In the genomic region with DNA sequence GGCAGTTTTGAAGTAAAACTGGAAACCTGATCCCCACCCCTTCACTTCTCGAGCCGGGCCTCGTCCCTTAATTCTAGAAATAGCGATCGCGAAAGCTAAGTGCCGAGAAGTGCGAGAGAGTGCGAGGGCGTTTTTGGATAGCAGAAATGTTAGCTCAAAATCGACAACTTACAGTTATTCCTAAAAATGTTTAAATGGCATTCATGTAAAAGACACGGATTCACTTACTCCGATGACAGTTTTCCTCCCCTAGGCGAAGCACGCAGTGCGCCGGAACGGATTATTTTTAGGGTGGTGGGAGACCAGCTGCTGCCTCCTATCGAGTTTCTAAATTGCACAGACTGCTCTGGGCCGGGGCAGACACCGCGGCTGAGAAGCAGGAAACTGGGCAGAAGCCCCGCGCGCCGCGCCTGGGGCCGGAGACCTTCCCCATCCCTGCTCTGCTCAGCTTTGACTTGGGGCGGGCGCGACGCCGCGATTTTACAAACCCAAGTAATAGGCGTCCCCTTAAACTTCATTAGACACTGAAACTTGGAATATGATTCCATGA, we compare ENCODE assay signal across 8 cellular contexts. TPM values are rescaled to one million over a fixed set of nuclear protein-coding genes. Genes with fewer than 3 reads are reported as not detected.
DNase-seq lines count a peak whose midpoint lies in the region; ATAC-seq, FAIRE-seq and TF ChIP-seq lines count a peak whose summit lies in the region.

TSS of gene ABCC9 (minus strand) at position 455 of the 550 bp plus-strand sequence. CDS start 4,752 bp downstream, outside the sequence.

- no peaks in the 10 kb centered on the region for H3K9me1 ChIP-seq in K562 (ENCODE audit: control insufficient read depth, insufficient read depth, low read length)

- CTCF ChIA-PET in A549 (lab: Yijun Ruan, JAX) (interaction anchor here (1.2 kb wide), 1 partner anchor 15 kb away, joined by 4 read pairs; no protein-coding TSS in a partner anchor), K562 (lab: Yijun Ruan, JAX; ENCODE audit: low intra/inter-chr PET ratio) (interaction anchor here (0.5 kb wide), 1 partner anchor 477 kb away, joined by 3 read pairs; no protein-coding TSS in a partner anchor)

- H2BK5ac ChIP-seq in H9 (ENCODE audit: insufficient read length, low read length), result no peak within 1 kb of the TSS

- no peak for DNase-seq in A549 (ENCODE audit: low read depth in 1 of 2, low spot score in 1 of 2)
- DNase-seq in H9, result peak; percentile 69
- peak in 3 of 4 experiments; percentile 4 to 23 (median 11) for DNase-seq in K562 (ENCODE audit: extremely low read depth in 1 of 4, low spot score in 3 of 4)

- H3K4me2 ChIP-seq in A549 (peak within 1 kb of the TSS; percentile 73), H9 (ENCODE audit: insufficient read depth, insufficient read length, low read length) (peak within 1 kb of the TSS; percentile 95), K562 (ENCODE audit: insufficient read depth, low read length) (peak within 1 kb of the TSS; percentile 53), skeletal muscle satellite cell (ENCODE audit: low read length) (peak within 1 kb of the TSS; percentile 96)

- H3K36me3 Mint-ChIP-seq in H9 (ENCODE audit: insufficient read depth in 1 of 3, low read depth in 3 of 3), result no peaks in the 10 kb centered on the region

- H4K91ac ChIP-seq in H9 (ENCODE audit: insufficient read length, low read depth, low read length), result no peak within 1 kb of the TSS

- H3K4me1 ChIP-seq in A549 (no peaks in the 10 kb centered on the region), H9 (ENCODE audit: insufficient read depth, low read length) (no peaks in the 10 kb centered on the region), K562 (replicated peaks in 1 of 2; ENCODE audit: control insufficient read depth in 2 of 2, insufficient read depth in 2 of 2, low read length in 2 of 2) (peaks cover 0 to 10% of the 10 kb centered on the region in 2 experiments; a peak in 2 of 5 replicates), skeletal muscle satellite cell (ENCODE audit: control insufficient read depth, insufficient read depth, low read length) (peaks cover 17% of the 10 kb centered on the region)

- H3K27ac ChIP-seq in A549 (no peak within 1 kb of the TSS), H9 (ENCODE audit: insufficient read length, low read depth, low read length) (no peak within 1 kb of the TSS), K562 (ENCODE audit: extremely low read depth, low read depth, low read length) (no peak within 1 kb of the TSS)

- no TSS peak for BruUV-seq in K562 (replicated peaks; lab: Mats Ljungman, UMichigan)

- H3K27me3 ChIP-seq in H9 (ENCODE audit: insufficient read depth, low read length) (peaks cover 12% of the 10 kb centered on the region; the same call in 1 of the 2 replicates), K562 (ENCODE audit: control insufficient read depth in 2 of 2, insufficient read depth in 2 of 2, low read length in 2 of 2) (0 out of 5 replicates have a peak, but pooled peaks cover 0 to 14% of the 10 kb centered on the region in 2 experiments), skeletal muscle satellite cell (ENCODE audit: control insufficient read depth, insufficient read depth, low read length) (no peaks in the 10 kb centered on the region)

- no peak within 1 kb of the TSS for H3K9ac ChIP-seq in H9 (ENCODE audit: extremely low read depth, insufficient read length, low read length)
- peak within 1 kb of the TSS in 1 of 2 experiments; percentile 78; a peak in 2 of 4 replicates for H3K9ac ChIP-seq in K562 (ENCODE audit: insufficient read depth in 1 of 2, low read depth in 2 of 2, low read length in 2 of 2)
- peak within 1 kb of the TSS; percentile 86 for H3K9ac ChIP-seq in skeletal muscle satellite cell (ENCODE audit: low read depth, low read length)

- 24% methylated on average over 35 of the region's 35 CpGs for WGBS in A549 (ENCODE audit: missing lambda C conversion rate)
- WGBS in H9 (ENCODE audit: extremely low coverage, insufficient read length, low lambda C conversion rate), result no CpG with 5 or more reads among the region's 35 CpGs
- 20% methylated on average over 18 of the region's 35 CpGs for WGBS in K562 (ENCODE audit: insufficient coverage, low coverage, missing lambda C conversion rate)

- peak within 1 kb of the TSS; percentile 56 to 88 for H3K4me3 Mint-ChIP-seq in H9

- no peak within 1 kb of the TSS for H2BK12ac ChIP-seq in H9 (ENCODE audit: insufficient read length, low read depth, low read length)

- H3K27me3 Mint-ChIP-seq in H9 (ENCODE audit: low read depth), result peaks cover 78% of the 10 kb centered on the region

- TF ChIP-seq RAD21 in A549 (conservative IDR thresholded peaks at IDR 0.05 in 1 of 2, IDR thresholded peaks at IDR 0.05 in 1 of 2), result no peak
- TF ChIP-seq RAD21 in K562 (CRISPR knock-in tag; conservative IDR thresholded peaks at IDR 0.05 in 1 of 2, IDR thresholded peaks at IDR 0.05 in 1 of 2), result no peak

- H2AK5ac ChIP-seq in H9 (ENCODE audit: insufficient read length, low read length), result no peak within 1 kb of the TSS

- H3K14ac ChIP-seq in H9 (ENCODE audit: insufficient read depth, low read length), result 0 out of 2 replicates have a peak within 1 kb of the TSS, but pooled peaks have one; percentile 78

- H3T11ph ChIP-seq in H9 (ENCODE audit: low read length), result no peak within 1 kb of the TSS

- POLR2A ChIA-PET in A549 (lab: Yijun Ruan, JAX), result no interaction called here
- POLR2A ChIA-PET in K562 (lab: Yijun Ruan, JAX), result interaction anchor here (1.3 kb wide), 1 partner anchor 14 kb away, joined by 3 read pairs; no protein-coding TSS in a partner anchor

- no peaks in the 10 kb centered on the region for H3K79me2 ChIP-seq in H9 (ENCODE audit: insufficient read depth, low read length)
- no peaks in the 10 kb centered on the region for H3K79me2 ChIP-seq in K562 (ENCODE audit: control insufficient read depth, insufficient read depth, low read length)

- H3K9me3 Mint-ChIP-seq in H9, result no peaks in the 10 kb centered on the region

- intact Hi-C loops in K562 (cut with micrococcal nuclease), result no loop called here

- H3K18ac ChIP-seq in H9 (ENCODE audit: insufficient read length, low read depth, low read length), result no peak within 1 kb of the TSS

- 0 out of 3 replicates have a peak, but pooled peaks cover 5% of the 10 kb centered on the region for H3K9me3 ChIP-seq in A549
- H3K9me3 ChIP-seq in H9 (ENCODE audit: control insufficient read depth, low read depth, low read length), result no peaks in the 10 kb centered on the region
- no peaks in the 10 kb centered on the region; the same call in 1 of the 2 replicates for H3K9me3 ChIP-seq in K562 (replicated peaks; ENCODE audit: control insufficient read depth, insufficient read depth, low read depth, low read length)
- H3K9me3 ChIP-seq in iPS-18c (ENCODE audit: control insufficient read depth, insufficient read depth, low read length), result peaks cover 3% of the 10 kb centered on the region
- no peaks in the 10 kb centered on the region for H3K9me3 ChIP-seq in skeletal muscle satellite cell (replicated peaks; ENCODE audit: low read length)

- no peak within 1 kb of the TSS for H3K56ac ChIP-seq in H9 (ENCODE audit: insufficient read length, low read depth, low read length)

- H4K20me1 ChIP-seq in H9 (ENCODE audit: control insufficient read depth, insufficient read depth, insufficient read length), result no peaks in the 10 kb centered on the region
- no peaks in the 10 kb centered on the region for H4K20me1 ChIP-seq in K562 (replicated peaks; ENCODE audit: control insufficient read depth, insufficient read depth, low read length)

- TF ChIP-seq EP300 in A549 (IDR thresholded peaks at IDR 0.05) (no peak), K562 (IDR thresholded peaks at IDR 0.05; ENCODE audit: low read length) (no peak)

- peak in 1 of 2 experiments; percentile 79; a peak in 3 of 6 replicates for ATAC-seq in A549
- peak; percentile 77 for ATAC-seq in K562
- no peak for ATAC-seq in esophagus mucosa
- no peak for ATAC-seq in HG02763 (IDR thresholded peaks at IDR 0.05; ENCODE audit: unreplicated experiment)
- ATAC-seq in HG03378 (IDR thresholded peaks at IDR 0.05; ENCODE audit: unreplicated experiment), result no peak

- no peak within 1 kb of the TSS for H2BK120ac ChIP-seq in H9 (ENCODE audit: low read depth, low read length, poor library complexity, severe bottlenecking)

- no peak within 1 kb of the TSS for H4K8ac ChIP-seq in H9 (replicated peaks; ENCODE audit: insufficient read length, low read depth, low read length)

- H3K4ac ChIP-seq in H9 (ENCODE audit: low read depth, low read length), result no peak within 1 kb of the TSS

- H3K23me2 ChIP-seq in H9 (ENCODE audit: insufficient read length, low read depth, low read length, poor library complexity, severe bottlenecking), result peaks cover 15% of the 10 kb centered on the region

- TF ChIP-seq POLR2A in A549 (IDR thresholded peaks at IDR 0.05; ENCODE audit: low read length) (no peak), K562 (conservative IDR thresholded peaks at IDR 0.05) (no peak)

- no peak within 1 kb of the TSS for H3K27ac Mint-ChIP-seq in H9

- H3K79me1 ChIP-seq in H9 (ENCODE audit: insufficient read depth, low read depth, low read length, poor library complexity, severe bottlenecking), result no peaks in the 10 kb centered on the region

- H3K4me3 ChIP-seq in A549 (peak within 1 kb of the TSS; percentile 36), K562 (peak within 1 kb of the TSS; percentile 20; the same call in 1 of the 2 replicates), iPS-18c (ENCODE audit: insufficient read depth, low read depth, low read length) (peak within 1 kb of the TSS; percentile 46), skeletal muscle satellite cell (ENCODE audit: low read length) (peak within 1 kb of the TSS; percentile 76)

- H2AFZ ChIP-seq in H9 (ENCODE audit: low read length), result peak within 1 kb of the TSS; percentile 52
- H2AFZ ChIP-seq in K562 (ENCODE audit: low read depth, low read length), result peak within 1 kb of the TSS; percentile 42

- no peak within 1 kb of the TSS for H3K23ac ChIP-seq in H9 (ENCODE audit: insufficient read length, low read depth, low read length)

- TF ChIP-seq CTCF in A549 (IDR thresholded peaks at IDR 0.05), result no peak
- no peak for TF ChIP-seq CTCF in H9 (conservative IDR thresholded peaks at IDR 0.05)
- no peak for TF ChIP-seq CTCF in K562 (IDR thresholded peaks at IDR 0.05 in 2 of 3, conservative IDR thresholded peaks at IDR 0.05 in 1 of 3; ENCODE audit: insufficient read depth in 2 of 3, low read depth in 1 of 3, low read length in 3 of 3)

- no peak within 1 kb of the TSS for H2BK15ac ChIP-seq in H9 (ENCODE audit: low read depth, low read length)

- H2BK20ac ChIP-seq in H9 (ENCODE audit: low read depth, low read length, poor library complexity, severe bottlenecking), result no peak within 1 kb of the TSS

- no peak for FAIRE-seq in A549 (lab: Jason Lieb, UNC)
- FAIRE-seq in K562 (lab: Jason Lieb, UNC), result no peak

- no peak within 1 kb of the TSS for H4K5ac ChIP-seq in H9 (ENCODE audit: insufficient read length, low read depth, low read length)

- no peaks in the 10 kb centered on the region for H3K36me3 ChIP-seq in K562 (ENCODE audit: control insufficient read depth, insufficient read depth, low read length)
- H3K36me3 ChIP-seq in skeletal muscle satellite cell (ENCODE audit: insufficient read depth, low read length), result peaks cover 4% of the 10 kb centered on the region

- peaks cover 14 to 17% of the 10 kb centered on the region in 2 experiments for H3K4me1 Mint-ChIP-seq in H9

- in situ Hi-C loops in K562 (cut with MboI), result no loop called here

RNA-seq across cellular contexts. Expression of gene ABCC9, which starts in this region (rescaled TPM):
- polyA plus RNA-seq in A549 (2011; rRNA removed) (0.01 TPM in 2 replicates), A549 (2017; fragmentation: RNase III; extraction: RNeasy Plus Mini Kit Qiagen cat#74134 plus additional on column Dnase treatment) (0.03 TPM in 1 of 3 replicates, not detected in the others), K562 (2011; rRNA removed) (0.07 and 0.22 TPM in 2 replicates), K562 (2014; fragmentation: Illumina TruSeq; extraction: Trizol) (0.10 and 0.25 TPM in 2 replicates), K562 (2014; fragmentation: Nextera tagmentation; extraction: Ambion mirVana) (under 1 TPM; 0.10 to 0.13 TPM), K562 (2014; rRNA removed) (0.24 and 0.49 TPM in 2 replicates)
- polyA plus RNA-seq in A549 (2012; cell fraction: cytosol; rRNA removed), result under 0.01 TPM in 1 of 2 replicates, not detected in the other
- not detected in 2 replicates for polyA plus RNA-seq in A549 (2012; cell fraction: nucleus; rRNA removed)
- 0.08 and 0.15 TPM in 2 replicates for polyA minus RNA-seq in A549 (2011; rRNA and poly(A)+ RNA removed)
- total RNA-seq in H9 (2021) (not detected in 2 replicates), K562 (2014; rRNA removed) (0.05 and 0.16 TPM in 2 replicates), K562 (2014; rRNA removed; fragmentation: Illumina TruSeq; extraction: Trizol) (0.32 and 0.40 TPM in 2 replicates), K562 (2015; rRNA removed; fragmentation: Illumina TruSeq; extraction: Trizol) (0.15 and 0.18 TPM in 2 replicates), K562 (2021) (0.11 and 0.40 TPM in 2 replicates), esophagus mucosa (3.0 TPM)
- total RNA-seq in K562 (2011; cell fraction: chromatin; rRNA removed; ENCODE audit: low replicate concordance), result 2.3 and 3.5 TPM in 2 replicates
- 1.1 and 1.3 TPM in 2 replicates for total RNA-seq in K562 (2011; cell fraction: nucleolus; rRNA removed)
- 1.9 and 2.9 TPM in 2 replicates for total RNA-seq in K562 (2011; cell fraction: nucleoplasm; rRNA removed)
- 0.06 and 0.07 TPM in 2 replicates for polyA plus RNA-seq in K562 (2011; cell fraction: cytosol; rRNA removed)
- 0.22 and 0.23 TPM in 2 replicates for polyA plus RNA-seq in K562 (2011; cell fraction: nucleus; rRNA removed)
- 0.25 and 0.28 TPM in 2 replicates for polyA plus RNA-seq in K562 (2012)
- 0.78 and 0.91 TPM in 2 replicates for polyA minus RNA-seq in K562 (2011; rRNA and poly(A)+ RNA removed)
- polyA minus RNA-seq in K562 (2011; cell fraction: cytosol; rRNA and poly(A)+ RNA removed), result 0.19 TPM in 1 of 2 replicates, not detected in the other
- polyA minus RNA-seq in K562 (2011; cell fraction: nucleus; rRNA and poly(A)+ RNA removed), result 0.13 and 0.33 TPM in 2 replicates
- 11.7 and 17.3 TPM in 2 replicates for total RNA-seq in skeletal muscle satellite cell (2012; rRNA removed)

Comparison
In these comparisons a context has a peak if more than half of its experiments do, and no peak if none do; other contexts are left out.
1. Peak in DNase-seq and H3K4me2 ChIP-seq in H9; RNA of the gene not detected or under 1 TPM.
2. DNase-seq: peak in K562 (3 of 4); none in A549 (0 of 2).
3. H3K4me3 ChIP-seq: peak in every context shown above with its lines; median percentile 76 in skeletal muscle satellite cell; 46 in iPS-18c; 36 in A549; 20 in K562.
4. Of the 35 proteins assayed by ChIP-seq in both K562 and A549: peak only in K562: none; only in A549: CBX8; in both: none; in neither: 34.
5. Peak in every context shown above with its lines, with median percentiles within 50 percentile points of each other: H3K4me2 ChIP-seq.